18 cellular contexts compared by ENCODE assay signal in the genomic region with DNA sequence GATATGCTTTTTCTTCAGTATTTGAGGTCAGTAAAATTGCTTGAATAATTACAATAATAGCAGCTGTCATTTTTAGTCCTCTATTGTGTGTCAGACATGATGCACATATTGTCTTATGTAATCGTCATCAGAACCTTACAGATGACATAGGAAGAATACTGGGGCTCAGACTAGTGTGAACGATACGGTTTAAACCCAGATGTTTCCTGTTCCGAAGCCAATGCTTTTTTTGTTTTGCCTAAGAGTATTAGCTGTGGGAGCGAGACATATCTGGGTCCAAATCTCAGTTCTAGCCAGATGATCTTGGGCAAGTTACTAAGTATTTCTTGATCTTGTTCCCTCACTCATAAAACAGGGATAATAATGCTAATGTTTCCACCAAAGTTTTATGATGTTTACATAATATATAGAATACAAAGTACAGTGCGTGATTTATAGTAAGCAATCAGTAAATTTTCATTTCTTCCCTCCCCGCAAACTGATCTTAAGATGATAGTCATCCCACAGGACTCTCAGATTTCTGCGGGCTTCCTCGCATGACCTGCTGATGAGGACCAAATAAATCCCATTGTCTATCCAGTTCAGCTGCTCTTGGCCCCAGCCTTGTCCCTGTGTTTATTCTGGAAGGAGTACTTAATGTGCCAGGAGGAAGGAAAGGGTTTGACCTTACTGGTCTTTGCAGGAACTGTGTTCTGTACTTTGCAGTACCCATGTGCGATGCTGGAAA.
DNase-seq lines count a peak whose midpoint lies in the region; ATAC-seq and TF ChIP-seq lines count a peak whose summit lies in the region.
"Had no signal": no experiment of that assay in that cellular context is flagged by ENCODE, and none has a peak within 500 bp of the region (broad histone marks: within the 10 kb centered on the region; RNA-seq: fewer than 3 reads in every experiment).

No MANE protein-coding gene starts in this region.

- H3K9me3 ChIP-seq in muscle layer of duodenum (ENCODE audit: control insufficient read depth in 1 of 2, low read length in 2 of 2) (no peaks in the 10 kb centered on the region), thoracic aorta (no peaks in the 10 kb centered on the region)
- H3K9me3 ChIP-seq: heart right ventricle had no signal

- TF ChIP-seq CTCF in thoracic aorta (IDR thresholded peaks at IDR 0.05): no peak

- ATAC-seq in thoracic aorta (ENCODE audit: insufficient number of reproducible peaks, low FRiP score, low read depth): no peak
- no peak for ATAC-seq in GM19328 (IDR thresholded peaks at IDR 0.05; ENCODE audit: unreplicated experiment)
- ATAC-seq: GM23338 had no signal

- no peaks in the 10 kb centered on the region for H3K36me3 ChIP-seq in muscle layer of duodenum (ENCODE audit: control insufficient read depth in 1 of 2, insufficient read depth in 2 of 2, low read length in 2 of 2)
- no peaks in the 10 kb centered on the region for H3K36me3 ChIP-seq in thoracic aorta

- DNase-seq in LHCN-M2 (ENCODE audit: low read depth): peak; percentile 86
- DNase-seq in dermis blood vessel endothelial cell: peak; percentile 94
- no peak for DNase-seq in thoracic aorta (ENCODE audit: low spot score)
- no peak for DNase-seq in NCI-H510A treated with DMSO at 0.1 percent for 48 hours (lab: John Stamatoyannopoulos, UW)
- no peak for DNase-seq in OCI-M2 (lab: John Stamatoyannopoulos, UW; ENCODE audit: unreplicated experiment)
- no peak for DNase-seq in cerebellar nuclear complex (lab: John Stamatoyannopoulos, UW)
- DNase-seq: activated CD4-positive, alpha-beta T cell treated with anti-CD3 and anti-CD28 coated beads, Interleukin-2, amount 50 U/mL, for 4 hours; C1 segment of cervical spinal cord; DMS79 treated with DMSO at 0.1 percent for 48 hours; heart right ventricle; natural killer cell; NCI-H2227 treated with DMSO at 0.1 percent for 48 hours; stimulated activated naive CD4-positive, alpha-beta T cell treated with Interleukin-2 at 50 U/mL for 16 hours had no signal

- H3K4me3 ChIP-seq in muscle layer of duodenum (ENCODE audit: low read depth in 1 of 2, low read length in 2 of 2) (peak overlapping the region in 1 of 2 donors; percentile 12), thoracic aorta (no peak overlapping the region)
- H3K4me3 ChIP-seq: GM23338, heart right ventricle, SK-N-MC, skin epidermis had no signal

- H3K4me1 ChIP-seq in muscle layer of duodenum (ENCODE audit: control insufficient read depth in 1 of 2, insufficient read depth in 2 of 2, low read length in 2 of 2): peaks cover 6 to 30% of the 10 kb centered on the region in 2 donors
- peaks cover 21 to 38% of the 10 kb centered on the region in 2 donors for H3K4me1 ChIP-seq in thoracic aorta (ENCODE audit: control insufficient read depth in 1 of 2, low read depth in 2 of 2)

- peak overlapping the region; percentile 1 for H3K27ac ChIP-seq in muscle layer of duodenum (ENCODE audit: low read length)
- peak overlapping the region; percentile 0 to 49 for H3K27ac ChIP-seq in thoracic aorta
- H3K27ac ChIP-seq: SK-N-MC had no signal

- H3K27me3 ChIP-seq in muscle layer of duodenum (ENCODE audit: low read depth, low read length) (no peaks in the 10 kb centered on the region), thoracic aorta (replicated peaks; ENCODE audit: insufficient read depth) (no peaks in the 10 kb centered on the region)
- H3K27me3 ChIP-seq: heart right ventricle had no signal

Comparison
In these comparisons a context has a peak if more than half of its experiments do, and no peak if none do; other contexts are left out.
1. DNase-seq: peak in LHCN-M2 (single experiment) and dermis blood vessel endothelial cell (single experiment); none in thoracic aorta (single experiment), NCI-H510A treated with DMSO at 0.1 percent for 48 hours (single experiment), OCI-M2 (single experiment) and cerebellar nuclear complex (0 of 2).